8 cellular contexts compared by ENCODE assay signal in the genomic region with DNA sequence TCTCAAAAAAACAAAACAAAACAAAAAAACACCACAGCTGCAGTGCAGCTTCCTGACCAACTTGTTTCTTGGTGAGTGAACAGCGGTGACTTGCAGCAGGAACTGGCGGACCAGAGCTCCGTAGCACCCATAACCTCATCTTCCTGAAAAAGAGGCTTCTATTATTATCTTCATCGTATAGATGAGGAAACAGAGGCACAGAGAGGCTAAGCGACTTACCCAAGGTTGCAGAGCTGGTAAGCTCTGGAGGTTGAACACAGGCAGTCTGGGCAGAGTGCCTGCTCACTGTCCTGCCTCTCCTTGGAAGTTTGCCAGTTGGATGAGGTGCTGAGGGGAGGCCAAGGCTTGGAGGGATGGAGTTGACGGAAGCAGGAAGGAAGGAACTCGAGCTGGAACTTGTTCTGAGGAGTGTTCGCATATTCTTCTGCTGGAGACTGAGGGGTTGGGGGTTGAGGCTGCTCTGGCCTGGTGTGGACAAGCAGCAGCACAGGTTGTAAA. TPM values are rescaled to one million over a fixed set of nuclear protein-coding genes. Genes with fewer than 3 reads are reported as not detected.
A peak's percentile ranks its signal among the peaks of the same experiment; 100 is the strongest.
DNase-seq lines count a peak whose midpoint lies in the region; ATAC-seq and TF ChIP-seq lines count a peak whose summit lies in the region.

No MANE protein-coding gene starts in this region.

- peak overlapping the region; percentile 42 for H3K27ac Mint-ChIP-seq in T-helper 2 cell treated with Interferon-gamma antibody and Interleukin-4, amounts not matched to agents 5 μg/mL and 100 μg/mL, for 36 hours
- H3K27ac Mint-ChIP-seq in activated naive CD8-positive, alpha-beta T cell treated with anti-CD3 and anti-CD28 coated beads, Interleukin-2, amount 50 U/mL, for 24 hours = no peak overlapping the region
- no peak overlapping the region for H3K27ac Mint-ChIP-seq in CD14-positive monocyte

- no peaks in the 10 kb centered on the region for H3K36me3 Mint-ChIP-seq in T-helper 2 cell treated with Interferon-gamma antibody and Interleukin-4, amounts not matched to agents 5 μg/mL and 100 μg/mL, for 36 hours (ENCODE audit: low read depth)
- no peaks in the 10 kb centered on the region for H3K36me3 Mint-ChIP-seq in activated naive CD8-positive, alpha-beta T cell treated with anti-CD3 and anti-CD28 coated beads, Interleukin-2, amount 50 U/mL, for 24 hours (ENCODE audit: low read depth)
- no peaks in the 10 kb centered on the region for H3K36me3 Mint-ChIP-seq in CD14-positive monocyte

- intact Hi-C loops in CD14-positive monocyte (cut with micrococcal nuclease) = no loop called here

- DNase-seq in COR-L47 (lab: John Stamatoyannopoulos, UW) (peak; percentile 36), kidney glomerular epithelial cell (lab: John Stamatoyannopoulos, UW) (peak; percentile 71), HuH-7 (ENCODE audit: low spot score) (no peak), AG08396 (ENCODE audit: low spot score) (no peak), CD14-positive monocyte (ENCODE audit: low spot score) (no peak)
- no peak for DNase-seq in T-helper 2 cell treated with Interferon-gamma antibody and Interleukin-4, amounts not matched to agents 5 μg/mL and 100 μg/mL, for 36 hours (ENCODE audit: low spot score)
- DNase-seq in activated naive CD8-positive, alpha-beta T cell treated with anti-CD3 and anti-CD28 coated beads, Interleukin-2, amount 50 U/mL, for 24 hours = no peak

- no peaks in the 10 kb centered on the region for H3K27me3 Mint-ChIP-seq in T-helper 2 cell treated with Interferon-gamma antibody and Interleukin-4, amounts not matched to agents 5 μg/mL and 100 μg/mL, for 36 hours (ENCODE audit: low read depth)
- H3K27me3 Mint-ChIP-seq in activated naive CD8-positive, alpha-beta T cell treated with anti-CD3 and anti-CD28 coated beads, Interleukin-2, amount 50 U/mL, for 24 hours = peaks cover 2% of the 10 kb centered on the region
- peaks cover 12 to 36% (median 15%) of the 10 kb centered on the region in 3 donors for H3K27me3 Mint-ChIP-seq in CD14-positive monocyte (ENCODE audit: low read depth in 3 of 3)

- peak; percentile 58 for ATAC-seq in HG03354 (IDR thresholded peaks at IDR 0.05; ENCODE audit: poor library complexity, severe bottlenecking, unreplicated experiment)
- ATAC-seq in activated naive CD8-positive, alpha-beta T cell treated with anti-CD3 and anti-CD28 coated beads, Interleukin-2, amount 50 U/mL, for 24 hours = no peak

- no peak for TF ChIP-seq CTCF in CD14-positive monocyte (IDR thresholded peaks at IDR 0.05)

- no peaks in the 10 kb centered on the region for H3K9me3 Mint-ChIP-seq in T-helper 2 cell treated with Interferon-gamma antibody and Interleukin-4, amounts not matched to agents 5 μg/mL and 100 μg/mL, for 36 hours
- H3K9me3 Mint-ChIP-seq in activated naive CD8-positive, alpha-beta T cell treated with anti-CD3 and anti-CD28 coated beads, Interleukin-2, amount 50 U/mL, for 24 hours = no peaks in the 10 kb centered on the region
- H3K9me3 Mint-ChIP-seq in CD14-positive monocyte = no peaks in the 10 kb centered on the region

- H3K4me1 Mint-ChIP-seq in T-helper 2 cell treated with Interferon-gamma antibody and Interleukin-4, amounts not matched to agents 5 μg/mL and 100 μg/mL, for 36 hours (ENCODE audit: low read depth) = peaks cover 3% of the 10 kb centered on the region
- H3K4me1 Mint-ChIP-seq in activated naive CD8-positive, alpha-beta T cell treated with anti-CD3 and anti-CD28 coated beads, Interleukin-2, amount 50 U/mL, for 24 hours = peaks cover 30% of the 10 kb centered on the region
- peaks cover 8% of the 10 kb centered on the region for H3K4me1 Mint-ChIP-seq in CD14-positive monocyte

- no peak overlapping the region for H3K4me3 Mint-ChIP-seq in T-helper 2 cell treated with Interferon-gamma antibody and Interleukin-4, amounts not matched to agents 5 μg/mL and 100 μg/mL, for 36 hours
- no peak overlapping the region for H3K4me3 Mint-ChIP-seq in activated naive CD8-positive, alpha-beta T cell treated with anti-CD3 and anti-CD28 coated beads, Interleukin-2, amount 50 U/mL, for 24 hours
- peak overlapping the region in 1 of 2 donors; percentile 35 for H3K4me3 Mint-ChIP-seq in CD14-positive monocyte

RNA-seq across cellular contexts. Expression of a gene that starts 47.9 kb away (rescaled TPM):
- polyA plus RNA-seq in CD14-positive monocyte = 10 to 100 TPM; 20.7 to 22.9 TPM

Comparison
In these comparisons a context has a peak if more than half of its experiments do, and no peak if none do; other contexts are left out.
1. DNase-seq: peak in COR-L47 (single experiment) and kidney glomerular epithelial cell (single experiment); none in T-helper 2 cell treated with Interferon-gamma antibody and Interleukin-4, amounts not matched to agents 5 μg/mL and 100 μg/mL, for 36 hours (single experiment), HuH-7 (single experiment), activated naive CD8-positive, alpha-beta T cell treated with anti-CD3 and anti-CD28 coated beads, Interleukin-2, amount 50 U/mL, for 24 hours (single experiment), AG08396 (single experiment) and CD14-positive monocyte (single experiment).